In genomic region chr5:147170603-147171002, GRCh38 we compare ENCODE assay signal across 12 cellular contexts.
DNase-seq lines count a peak whose midpoint lies in the region; ATAC-seq, FAIRE-seq and TF ChIP-seq lines count a peak whose summit lies in the region.
"Had no signal": no experiment of that assay in that cellular context is flagged by ENCODE, and none has a peak within 500 bp of the region (broad histone marks: within the 10 kb centered on the region; RNA-seq: fewer than 3 reads in every experiment).

No MANE protein-coding gene starts in this region.

- H3K4me1 Mint-ChIP-seq in astrocyte (ENCODE audit: low read depth, unreplicated experiment) = peaks cover 42% of the 10 kb centered on the region

- H3K9me3 Mint-ChIP-seq in astrocyte (ENCODE audit: unreplicated experiment) = no peaks in the 10 kb centered on the region
- H3K9me3 Mint-ChIP-seq: activated CD4-positive, alpha-beta memory T cell treated with anti-CD3 and anti-CD28 coated beads for 36 hours had no signal

- H3K4me2 ChIP-seq in astrocyte (ENCODE audit: low read length) = no peak overlapping the region

- TF ChIP-seq CTCF in astrocyte (IDR thresholded peaks at IDR 0.05; ENCODE audit: insufficient read depth, low read depth, low read length) (no peak), kidney (IDR thresholded peaks at IDR 0.05; ENCODE audit: borderline replicate concordance, extremely low read depth, insufficient read depth) (no peak)

- no peaks in the 10 kb centered on the region for H3K36me3 Mint-ChIP-seq in astrocyte (ENCODE audit: low read depth, unreplicated experiment)
- H3K36me3 Mint-ChIP-seq: activated CD4-positive, alpha-beta memory T cell treated with anti-CD3 and anti-CD28 coated beads for 36 hours had no signal

- no peaks in the 10 kb centered on the region for H4K20me1 ChIP-seq in astrocyte (ENCODE audit: insufficient read depth, low read length)

- no peak overlapping the region for H2AFZ ChIP-seq in astrocyte (ENCODE audit: low read depth, low read length)

- H3K9me3 ChIP-seq in astrocyte (ENCODE audit: insufficient read depth, low read depth, low read length) (no peaks in the 10 kb centered on the region), kidney (ENCODE audit: control insufficient read depth in 1 of 2, low read length in 2 of 2) (no peaks in the 10 kb centered on the region)

- FAIRE-seq in astrocyte (lab: Jason Lieb, UNC) (no peak), kidney (lab: Jason Lieb, UNC) (no peak)

- no peaks in the 10 kb centered on the region for H3K79me2 ChIP-seq in astrocyte (ENCODE audit: insufficient read depth, low read length)

- H3K27me3 ChIP-seq in astrocyte (ENCODE audit: insufficient read depth, low read length) = no peaks in the 10 kb centered on the region

- no peaks in the 10 kb centered on the region for H3K27me3 Mint-ChIP-seq in astrocyte (ENCODE audit: low read depth, unreplicated experiment)
- H3K27me3 Mint-ChIP-seq: activated CD4-positive, alpha-beta memory T cell treated with anti-CD3 and anti-CD28 coated beads for 36 hours had no signal

- DNase-seq in DMS53 (lab: John Stamatoyannopoulos, UW) (peak; percentile 96), astrocyte (ENCODE audit: low read depth) (peak; percentile 35), kidney (no peak), G401 (ENCODE audit: low spot score) (no peak), AG20443 (ENCODE audit: low spot score) (no peak), DMS114 treated with DMSO at 0.1 percent for 48 hours (lab: John Stamatoyannopoulos, UW; ENCODE audit: unreplicated experiment) (no peak)
- DNase-seq: activated CD4-positive, alpha-beta memory T cell treated with anti-CD3 and anti-CD28 coated beads for 36 hours; GDM1; NCI-H1694; SIG-M5 had no signal

- H3K9ac ChIP-seq in astrocyte (ENCODE audit: low read length) = no peak overlapping the region
- H3K9ac ChIP-seq in kidney (ENCODE audit: low read length in 2 of 2) = no peak overlapping the region

- no peak overlapping the region for H3K4me3 Mint-ChIP-seq in astrocyte (ENCODE audit: unreplicated experiment)
- H3K4me3 Mint-ChIP-seq: activated CD4-positive, alpha-beta memory T cell treated with anti-CD3 and anti-CD28 coated beads for 36 hours had no signal

- in situ Hi-C loops in G401 (cut with HindIII; ENCODE audit: low sequenced_read_pairs) = no loop called here

- ATAC-seq in GM21423 (IDR thresholded peaks at IDR 0.05; ENCODE audit: unreplicated experiment) = peak; percentile 67
- peak; percentile 55 for ATAC-seq in HG03280 (IDR thresholded peaks at IDR 0.05; ENCODE audit: unreplicated experiment)

- H3K27ac ChIP-seq in astrocyte (ENCODE audit: low read depth, low read length) (no peak overlapping the region), kidney (ENCODE audit: low read depth in 2 of 2, low read length in 2 of 2) (no peak overlapping the region)

- H3K4me1 ChIP-seq in astrocyte (ENCODE audit: insufficient read depth, low read length) (peaks cover 15% of the 10 kb centered on the region), kidney (ENCODE audit: control insufficient read depth in 1 of 2, insufficient read depth in 1 of 2, low read depth in 1 of 2, low read length in 2 of 2) (peaks cover 0 to 8% of the 10 kb centered on the region in 2 donors)

- H3K4me3 ChIP-seq in astrocyte (ENCODE audit: insufficient read depth, low read depth, low read length) (no peak overlapping the region), kidney (ENCODE audit: low read length in 2 of 2) (no peak overlapping the region)

- intact Hi-C loops in kidney (cut with DNase I) = no loop called here

- peak overlapping the region; percentile 30 for H3K27ac Mint-ChIP-seq in astrocyte (ENCODE audit: unreplicated experiment)
- H3K27ac Mint-ChIP-seq: activated CD4-positive, alpha-beta memory T cell treated with anti-CD3 and anti-CD28 coated beads for 36 hours had no signal

- H3K36me3 ChIP-seq in astrocyte (ENCODE audit: insufficient read depth, low read length) = no peaks in the 10 kb centered on the region
- no peaks in the 10 kb centered on the region for H3K36me3 ChIP-seq in kidney (ENCODE audit: control insufficient read depth in 1 of 2, insufficient read depth in 2 of 2, low read length in 2 of 2)

Comparison
In these comparisons a context has a peak if more than half of its experiments do, and no peak if none do; other contexts are left out.
1. DNase-seq: peak in DMS53 (single experiment) and astrocyte (single experiment); none in kidney (single experiment), G401 (single experiment), AG20443 (single experiment) and DMS114 treated with DMSO at 0.1 percent for 48 hours (single experiment).